ENCODE assay signal across 15 cellular contexts in genomic region chr6:52415917-52416628, GRCh38. TPM values are rescaled to one million over a fixed set of nuclear protein-coding genes. Genes with fewer than 3 reads are reported as not detected.
DNase-seq lines count a peak whose midpoint lies in the region; ATAC-seq and TF ChIP-seq lines count a peak whose summit lies in the region.
"Had no signal": no experiment of that assay in that cellular context is flagged by ENCODE, and none has a peak within 500 bp of the region (broad histone marks: within the 10 kb centered on the region; RNA-seq: fewer than 3 reads in every experiment).

No MANE protein-coding gene starts in this region.

- peaks cover 34% of the 10 kb centered on the region for H3K4me1 Mint-ChIP-seq in CD4-positive, alpha-beta T cell (ENCODE audit: low read depth)
- peaks cover 36% of the 10 kb centered on the region for H3K4me1 Mint-ChIP-seq in activated naive CD8-positive, alpha-beta T cell treated with anti-CD3 and anti-CD28 coated beads, Interleukin-2, amount 50 U/mL, for 24 hours
- H3K4me1 Mint-ChIP-seq in glutamatergic neuron (ENCODE audit: low read depth, unreplicated experiment), result peaks cover 9% of the 10 kb centered on the region

- H3K9me3 ChIP-seq in CD4-positive, alpha-beta T cell (ENCODE audit: control insufficient read depth, low read length), result no peaks in the 10 kb centered on the region
- H3K9me3 ChIP-seq: BE2C, gastroesophageal sphincter, mucosa of descending colon, stomach had no signal

- H3K27ac Mint-ChIP-seq in CD4-positive, alpha-beta T cell, result peak overlapping the region; percentile 11
- peak overlapping the region; percentile 8 for H3K27ac Mint-ChIP-seq in activated naive CD8-positive, alpha-beta T cell treated with anti-CD3 and anti-CD28 coated beads, Interleukin-2, amount 50 U/mL, for 24 hours
- peak overlapping the region; percentile 14 for H3K27ac Mint-ChIP-seq in glutamatergic neuron (ENCODE audit: unreplicated experiment)

- CTCF ChIA-PET in CD4-positive, alpha-beta T cell (lab: Charles Lee), result interaction anchor here (0.5 to 2.7 kb wide), 10 partner anchors 8 to 248 kb away, joined by 3 to 13 read pairs (median 4); partner anchors contain the start of gene MCM3

- DNase-seq in CD4-positive, alpha-beta T cell, result no peak
- no peak for DNase-seq in activated naive CD8-positive, alpha-beta T cell treated with anti-CD3 and anti-CD28 coated beads, Interleukin-2, amount 50 U/mL, for 24 hours
- DNase-seq in glutamatergic neuron (no peak), T-helper 9 cell (no peak), dedifferentiated amniotic fluid mesenchymal stem cell (ENCODE audit: extremely low spot score) (no peak), Right ventricle myocardium inferior (ENCODE audit: missing footprints) (no peak)
- DNase-seq: SIG-M5, stomach had no signal

- no peaks in the 10 kb centered on the region for H3K27me3 ChIP-seq in CD4-positive, alpha-beta T cell (ENCODE audit: control insufficient read depth, insufficient read depth, low read length)
- H3K27me3 ChIP-seq: BE2C, dorsolateral prefrontal cortex, gastroesophageal sphincter, stomach had no signal

- TF ChIP-seq CTCF in CD4-positive, alpha-beta T cell (IDR thresholded peaks at IDR 0.05), result no peak
- no peak for TF ChIP-seq CTCF in glutamatergic neuron (IDR thresholded peaks at IDR 0.05; ENCODE audit: partially characterized antibody, unreplicated experiment)

- H3K27me3 Mint-ChIP-seq in CD4-positive, alpha-beta T cell, result no peaks in the 10 kb centered on the region
- H3K27me3 Mint-ChIP-seq in activated naive CD8-positive, alpha-beta T cell treated with anti-CD3 and anti-CD28 coated beads, Interleukin-2, amount 50 U/mL, for 24 hours, result no peaks in the 10 kb centered on the region
- peaks cover 2% of the 10 kb centered on the region for H3K27me3 Mint-ChIP-seq in glutamatergic neuron (ENCODE audit: unreplicated experiment)

- H3K4me3 Mint-ChIP-seq in CD4-positive, alpha-beta T cell, result no peak overlapping the region
- H3K4me3 Mint-ChIP-seq in activated naive CD8-positive, alpha-beta T cell treated with anti-CD3 and anti-CD28 coated beads, Interleukin-2, amount 50 U/mL, for 24 hours, result no peak overlapping the region
- peak overlapping the region; percentile 22 for H3K4me3 Mint-ChIP-seq in glutamatergic neuron (ENCODE audit: unreplicated experiment)

- POLR2A ChIA-PET in CD4-positive, alpha-beta T cell (lab: Charles Lee), result interaction anchor here (1.3 to 2.1 kb wide), 4 partner anchors 26 to 131 kb away, joined by 3 to 8 read pairs (median 6); partner anchors contain the start of genes MCM3 and PAQR8

- no peaks in the 10 kb centered on the region for H3K9me3 Mint-ChIP-seq in CD4-positive, alpha-beta T cell
- no peaks in the 10 kb centered on the region for H3K9me3 Mint-ChIP-seq in activated naive CD8-positive, alpha-beta T cell treated with anti-CD3 and anti-CD28 coated beads, Interleukin-2, amount 50 U/mL, for 24 hours
- H3K9me3 Mint-ChIP-seq in glutamatergic neuron (ENCODE audit: unreplicated experiment), result peaks cover 4% of the 10 kb centered on the region

- H3K27ac ChIP-seq in CD4-positive, alpha-beta T cell (ENCODE audit: low read depth, low read length), result no peak overlapping the region
- H3K27ac ChIP-seq: VCaP had no signal

- H3K36me3 Mint-ChIP-seq in CD4-positive, alpha-beta T cell (ENCODE audit: low read depth), result no peaks in the 10 kb centered on the region
- no peaks in the 10 kb centered on the region for H3K36me3 Mint-ChIP-seq in activated naive CD8-positive, alpha-beta T cell treated with anti-CD3 and anti-CD28 coated beads, Interleukin-2, amount 50 U/mL, for 24 hours (ENCODE audit: low read depth)
- no peaks in the 10 kb centered on the region for H3K36me3 Mint-ChIP-seq in glutamatergic neuron (ENCODE audit: unreplicated experiment)

- TF ChIP-seq RAD21 in Ishikawa (IDR thresholded peaks at IDR 0.05; ENCODE audit: low read depth), result no peak

- TF ChIP-seq EP300 in Ishikawa (IDR thresholded peaks at IDR 0.05; ENCODE audit: borderline replicate concordance), result no peak

- intact Hi-C loops in CD4-positive, alpha-beta T cell (cut with DNase I, micrococcal nuclease), result loop anchor here (1.0 to 10.0 kb wide), 7 partner anchors 16 to 1129 kb away; partner anchors contain the start of genes GCLC (in 1 of the 2) and MCM3 (in 1 of the 2)
- intact Hi-C loops in Right ventricle myocardium inferior (cut with DNase I), result loop anchor here (1.0 to 2.0 kb wide), 4 partner anchors 161 to 247 kb away; partner anchors contain the start of gene TRAM2

- ATAC-seq in CD4-positive, alpha-beta T cell (ENCODE audit: poor library complexity), result no peak
- ATAC-seq in activated naive CD8-positive, alpha-beta T cell treated with anti-CD3 and anti-CD28 coated beads, Interleukin-2, amount 50 U/mL, for 24 hours, result no peak
- ATAC-seq in Right ventricle myocardium inferior (no peak), HG03095 (IDR thresholded peaks at IDR 0.05; ENCODE audit: unreplicated experiment) (no peak)
- ATAC-seq: gastroesophageal sphincter had no signal

TF ChIP-seq in Ishikawa, 13 proteins besides CTCF, POLR2A, EP300 and RAD21:
- TF ChIP-seq USF1 (IDR thresholded peaks at IDR 0.05), result peak; percentile 86
- TF ChIP-seq FOXM1 (IDR thresholded peaks at IDR 0.05; ENCODE audit: borderline replicate concordance, low read depth), result peak; percentile 50; the same call in 1 of the 2 replicates
- TF ChIP-seq TAF1 (IDR thresholded peaks at IDR 0.05; ENCODE audit: low read depth), result no peak
- no peak for TF ChIP-seq NFIC (IDR thresholded peaks at IDR 0.05)
TF ChIP-seq in Ishikawa: peak in this region for 2.

RNA-seq across cellular contexts. Expression of gene EFHC1, which starts 4.1 kb away (rescaled TPM):
- total RNA-seq in CD4-positive, alpha-beta T cell, result 1 to 10 TPM; 3.4 to 4.8 TPM
- total RNA-seq in glutamatergic neuron (ENCODE audit: unreplicated experiment) (25.6 TPM), Right ventricle myocardium inferior (4.8 TPM)

RNA-seq across cellular contexts. Expression of gene PAQR8, which starts 54.1 kb away (rescaled TPM):
- 1 to 10 TPM; 1.8 to 1.9 TPM for total RNA-seq in CD4-positive, alpha-beta T cell
- total RNA-seq in glutamatergic neuron (ENCODE audit: unreplicated experiment) (2.7 TPM), Right ventricle myocardium inferior (1.9 TPM)
